ENCODE assay signal across 8 cellular contexts in genomic region chr10:44975487-44976331, GRCh38. TPM values are rescaled to one million over a fixed set of nuclear protein-coding genes. Genes with fewer than 3 reads are reported as not detected.
DNase-seq lines count a peak whose midpoint lies in the region; ATAC-seq and TF ChIP-seq lines count a peak whose summit lies in the region.

No MANE protein-coding gene starts in this region.

- no peaks in the 10 kb centered on the region for H4K20me1 ChIP-seq in Karpas-422 (ENCODE audit: insufficient read depth, low read depth, low read length)

- in situ Hi-C loops in KBM-7 (cut with MboI; ENCODE audit: low pct_unique_long_range_greater_than_20kb, low sequenced_read_pairs): no loop called here

- H3K4me2 ChIP-seq in Karpas-422 (ENCODE audit: low read depth, low read length, poor library complexity, severe bottlenecking): no peak overlapping the region

- no peak for ATAC-seq in CD8-positive, alpha-beta T cell
- no peak for ATAC-seq in HG03460 (IDR thresholded peaks at IDR 0.05; ENCODE audit: unreplicated experiment)

- H3K4me1 ChIP-seq in CD8-positive, alpha-beta T cell (ENCODE audit: insufficient read depth, low read length): peaks cover 20% of the 10 kb centered on the region
- H3K4me1 ChIP-seq in muscle layer of duodenum (ENCODE audit: control insufficient read depth in 1 of 2, insufficient read depth in 2 of 2, low read length in 2 of 2): peaks cover 35 to 50% of the 10 kb centered on the region in 2 donors
- peaks cover 22% of the 10 kb centered on the region for H3K4me1 ChIP-seq in Karpas-422 (ENCODE audit: low read length)

- no peaks in the 10 kb centered on the region for H3K9me2 ChIP-seq in Karpas-422 (replicated peaks; ENCODE audit: insufficient read depth, low read length)

- no peaks in the 10 kb centered on the region for H3K27me3 Mint-ChIP-seq in CD8-positive, alpha-beta T cell (ENCODE audit: low read depth)

- H3K9me3 Mint-ChIP-seq in CD8-positive, alpha-beta T cell: no peaks in the 10 kb centered on the region

- no peak overlapping the region for H3K27ac ChIP-seq in CD8-positive, alpha-beta T cell (ENCODE audit: low read depth, low read length)
- H3K27ac ChIP-seq in muscle layer of duodenum (ENCODE audit: low read length) (peak overlapping the region; percentile 90), Karpas-422 (ENCODE audit: low read length) (no peak overlapping the region)

- CTCF ChIA-PET in CD8-positive, alpha-beta T cell (lab: Charles Lee): interaction anchor here (0.6 to 2.5 kb wide), 6 partner anchors 8 to 1787 kb away, joined by 3 to 29 read pairs (median 3); no protein-coding TSS in a partner anchor

- no peaks in the 10 kb centered on the region for H3K79me2 ChIP-seq in Karpas-422 (ENCODE audit: low read length)

- no peak overlapping the region for H2AFZ ChIP-seq in Karpas-422 (ENCODE audit: low read length)

- H3K9me3 ChIP-seq in CD8-positive, alpha-beta T cell (ENCODE audit: low read length): no peaks in the 10 kb centered on the region
- H3K9me3 ChIP-seq in muscle layer of duodenum (ENCODE audit: control insufficient read depth in 1 of 2, low read length in 2 of 2): no peaks in the 10 kb centered on the region
- no peaks in the 10 kb centered on the region for H3K9me3 ChIP-seq in Karpas-422 (ENCODE audit: low read length)

- H3K36me3 Mint-ChIP-seq in CD8-positive, alpha-beta T cell: no peaks in the 10 kb centered on the region

- peak overlapping the region; percentile 15 for H3K4me3 Mint-ChIP-seq in CD8-positive, alpha-beta T cell

- no peak overlapping the region for H3K4me3 ChIP-seq in CD8-positive, alpha-beta T cell (ENCODE audit: low read depth, low read length)
- peak overlapping the region; percentile 76 to 81 for H3K4me3 ChIP-seq in muscle layer of duodenum (ENCODE audit: low read depth in 1 of 2, low read length in 2 of 2)
- H3K4me3 ChIP-seq in Karpas-422 (ENCODE audit: low read length): no peak overlapping the region

- H3K4me1 Mint-ChIP-seq in CD8-positive, alpha-beta T cell (ENCODE audit: low read depth): peaks cover 8% of the 10 kb centered on the region

- H3K9ac ChIP-seq in Karpas-422 (ENCODE audit: low read length): no peak overlapping the region

- no peaks in the 10 kb centered on the region for H3K36me3 ChIP-seq in CD8-positive, alpha-beta T cell (ENCODE audit: insufficient read depth, low read length)
- H3K36me3 ChIP-seq in muscle layer of duodenum (ENCODE audit: control insufficient read depth in 1 of 2, insufficient read depth in 2 of 2, low read length in 2 of 2) (peaks cover 22 to 28% of the 10 kb centered on the region in 2 donors), Karpas-422 (ENCODE audit: insufficient read depth, low read length) (no peaks in the 10 kb centered on the region)

- no peak for TF ChIP-seq CTCF in CD8-positive, alpha-beta T cell (IDR thresholded peaks at IDR 0.05)

- intact Hi-C loops in CD8-positive, alpha-beta T cell (cut with DNase I, micrococcal nuclease): loop anchor here (1.0 to 10.0 kb wide), 7 partner anchors 16 to 1303 kb away; partner anchors contain the start of genes RASSF4 (in 1 of the 2) and ZNF22 (in 1 of the 2)

- no peak for DNase-seq in CD8-positive, alpha-beta T cell
- DNase-seq in KBM-7 (peak; percentile 53), cerebellar cortex (ENCODE audit: low spot score) (peak; percentile 33), Karpas-422 (no peak)
- DNase-seq in NK-92 treated with Interleukin-12 subunit alpha and Interleukin-12 subunit beta, amount 100 ng/mL, for 24 hours (lab: John Stamatoyannopoulos, UW): no peak
- no peak for DNase-seq in effector CD4-positive, alpha-beta T cell

- H3K27me3 ChIP-seq in CD8-positive, alpha-beta T cell (ENCODE audit: insufficient read depth, low read length): no peaks in the 10 kb centered on the region
- H3K27me3 ChIP-seq in muscle layer of duodenum (ENCODE audit: low read depth, low read length): no peaks in the 10 kb centered on the region
- H3K27me3 ChIP-seq in Karpas-422 (ENCODE audit: low read length): no peaks in the 10 kb centered on the region

- POLR2A ChIA-PET in CD8-positive, alpha-beta T cell (lab: Charles Lee): no interaction called here

- no peak overlapping the region for H3K27ac Mint-ChIP-seq in CD8-positive, alpha-beta T cell

RNA-seq across cellular contexts. Expression of gene DEPP1, which starts 2.9 kb away (rescaled TPM):
- not detected for total RNA-seq in CD8-positive, alpha-beta T cell
- total RNA-seq in Karpas-422 (2014; rRNA removed; shearing (Covaris generic); ENCODE audit: low replicate concordance): not detected in 2 replicates

RNA-seq across cellular contexts. Expression of gene RASSF4, which starts 16.1 kb away (rescaled TPM):
- under 1 TPM; 0.30 to 0.31 TPM for total RNA-seq in CD8-positive, alpha-beta T cell
- 3.6 and 7.1 TPM in 2 replicates for total RNA-seq in Karpas-422 (2014; rRNA removed; shearing (Covaris generic); ENCODE audit: low replicate concordance)

RNA-seq across cellular contexts. Expression of gene ZNF22, which starts 25.0 kb away (rescaled TPM):
- total RNA-seq in CD8-positive, alpha-beta T cell: 10 to 100 TPM; 26.5 to 29.6 TPM
- total RNA-seq in Karpas-422 (2014; rRNA removed; shearing (Covaris generic); ENCODE audit: low replicate concordance): 34.9 and 53.2 TPM in 2 replicates

Comparison
In these comparisons a context has a peak if more than half of its experiments do, and no peak if none do; other contexts are left out.
1. DNase-seq: peak in KBM-7 (single experiment) and cerebellar cortex (single experiment); none in CD8-positive, alpha-beta T cell (0 of 7), NK-92 treated with Interleukin-12 subunit alpha and Interleukin-12 subunit beta, amount 100 ng/mL, for 24 hours (single experiment), effector CD4-positive, alpha-beta T cell (single experiment) and Karpas-422 (single experiment).
2. H3K4me3 ChIP-seq: peak in muscle layer of duodenum (2 of 2); none in CD8-positive, alpha-beta T cell (single experiment) and Karpas-422 (single experiment).